In genomic region chr5:8953016-8953415, GRCh38 we compare ENCODE assay signal across 21 cellular contexts.
DNase-seq lines count a peak whose midpoint lies in the region; ATAC-seq and TF ChIP-seq lines count a peak whose summit lies in the region.
"Had no signal": no experiment of that assay in that cellular context is flagged by ENCODE, and none has a peak within 500 bp of the region (broad histone marks: within the 10 kb centered on the region; RNA-seq: fewer than 3 reads in every experiment).

No MANE protein-coding gene starts in this region.

- H3K36me3 ChIP-seq in GM06990 (ENCODE audit: control insufficient read depth, insufficient read depth, low read length) (no peaks in the 10 kb centered on the region), left ventricle myocardium inferior (no peaks in the 10 kb centered on the region)
- H3K36me3 ChIP-seq in CD8-positive, alpha-beta memory T cell (ENCODE audit: insufficient read depth, low read length) = no peaks in the 10 kb centered on the region
- H3K36me3 ChIP-seq: right lobe of liver had no signal

- no peak overlapping the region for H3K27ac ChIP-seq in CD8-positive, alpha-beta memory T cell (ENCODE audit: low read depth, low read length)
- no peak overlapping the region for H3K27ac ChIP-seq in left ventricle myocardium inferior (replicated peaks)
- H3K27ac ChIP-seq: foreskin keratinocyte, right lobe of liver had no signal

- ATAC-seq in GM19023 (IDR thresholded peaks at IDR 0.05; ENCODE audit: unreplicated experiment) = peak; percentile 37
- peak; percentile 31 for ATAC-seq in HG02870 (IDR thresholded peaks at IDR 0.05; ENCODE audit: unreplicated experiment)
- ATAC-seq: CD8-positive, alpha-beta T cell; foreskin keratinocyte; right lobe of liver; T-helper 17 cell had no signal

- no peak overlapping the region for H3K27ac Mint-ChIP-seq in CD8-positive, alpha-beta memory T cell
- H3K27ac Mint-ChIP-seq: CD8-positive, alpha-beta T cell; T-helper 17 cell had no signal

- intact Hi-C loops in left ventricle myocardium inferior (cut with micrococcal nuclease) = no loop called here

- no peaks in the 10 kb centered on the region for H3K36me3 Mint-ChIP-seq in CD8-positive, alpha-beta memory T cell
- H3K36me3 Mint-ChIP-seq: CD8-positive, alpha-beta T cell had no signal

- H3K4me3 Mint-ChIP-seq in CD8-positive, alpha-beta memory T cell = no peak overlapping the region
- H3K4me3 Mint-ChIP-seq: CD8-positive, alpha-beta T cell; T-helper 17 cell had no signal

- no peaks in the 10 kb centered on the region for H3K4me1 ChIP-seq in CD8-positive, alpha-beta memory T cell (ENCODE audit: insufficient read depth, low read length)
- H3K4me1 ChIP-seq in left ventricle myocardium inferior = no peaks in the 10 kb centered on the region
- H3K4me1 ChIP-seq: foreskin keratinocyte, right lobe of liver had no signal

- peak; percentile 33 for DNase-seq in GM06990 (ENCODE audit: extremely low read depth, insufficient read length)
- DNase-seq in NCI-H526 treated with DMSO at 0.1 percent for 48 hours (lab: John Stamatoyannopoulos, UW) = peak; percentile 40
- DNase-seq in CD8-positive, alpha-beta memory T cell = no peak
- no peak for DNase-seq in SKM-1 (lab: John Stamatoyannopoulos, UW; ENCODE audit: unreplicated experiment)
- no peak for DNase-seq in left ventricle myocardium inferior
- no peak for DNase-seq in NCI-H69 (lab: John Stamatoyannopoulos, UW)
- DNase-seq: ACHN; activated CD4-positive, CD25-positive, alpha-beta regulatory T cell; activated gamma-delta T cell; CD8-positive, alpha-beta T cell; EL; foreskin keratinocyte; H7; KBM-7; NCI-H1092 treated with DMSO at 0.1 percent for 48 hours; right lobe of liver; SHP77; stimulated activated CD4-positive, alpha-beta T cell treated with anti-CD3 and anti-CD28 coated beads, Interleukin-1b, Interleukin-23, amount 100 ng/mL, for 48 hours; T-helper 17 cell had no signal

- TF ChIP-seq CTCF in GM06990 (IDR thresholded peaks at IDR 0.05; ENCODE audit: insufficient read depth, low read length, poor library complexity, severe bottlenecking) (no peak), left ventricle myocardium inferior (IDR thresholded peaks at IDR 0.05; ENCODE audit: borderline replicate concordance) (no peak)

- H3K4me1 Mint-ChIP-seq in CD8-positive, alpha-beta memory T cell = no peaks in the 10 kb centered on the region
- H3K4me1 Mint-ChIP-seq: T-helper 17 cell had no signal

- POLR2A ChIA-PET in CD8-positive, alpha-beta memory T cell (lab: Charles Lee) = no interaction called here

- CTCF ChIA-PET in CD8-positive, alpha-beta memory T cell (lab: Charles Lee) = no interaction called here

- no peaks in the 10 kb centered on the region for H3K27me3 Mint-ChIP-seq in CD8-positive, alpha-beta memory T cell
- H3K27me3 Mint-ChIP-seq: T-helper 17 cell had no signal

- H3K9me3 ChIP-seq in CD8-positive, alpha-beta memory T cell (ENCODE audit: low read length) = no peaks in the 10 kb centered on the region
- H3K9me3 ChIP-seq in left ventricle myocardium inferior (replicated peaks) = no peaks in the 10 kb centered on the region
- H3K9me3 ChIP-seq: right lobe of liver had no signal

- H3K27me3 ChIP-seq in GM06990 (replicated peaks; ENCODE audit: control insufficient read depth, insufficient read depth, low read length) = no peaks in the 10 kb centered on the region
- H3K27me3 ChIP-seq in CD8-positive, alpha-beta memory T cell (ENCODE audit: insufficient read depth, low read length, poor library complexity, severe bottlenecking) = no peaks in the 10 kb centered on the region
- no peaks in the 10 kb centered on the region for H3K27me3 ChIP-seq in left ventricle myocardium inferior (ENCODE audit: low read depth)
- H3K27me3 ChIP-seq: foreskin keratinocyte, right lobe of liver had no signal

- H3K9me3 Mint-ChIP-seq in CD8-positive, alpha-beta memory T cell = peaks cover 0 to 22% (median 7%) of the 10 kb centered on the region in 5 donors

- H3K4me3 ChIP-seq in GM06990 (replicated peaks; ENCODE audit: low read depth, low read length) (no peak overlapping the region), left ventricle myocardium inferior (no peak overlapping the region)
- no peak overlapping the region for H3K4me3 ChIP-seq in CD8-positive, alpha-beta memory T cell (ENCODE audit: low read length)
- H3K4me3 ChIP-seq: right lobe of liver had no signal

Comparison
In these comparisons a context has a peak if more than half of its experiments do, and no peak if none do; other contexts are left out.
1. DNase-seq: peak in GM06990 (single experiment) and NCI-H526 treated with DMSO at 0.1 percent for 48 hours (single experiment); none in CD8-positive, alpha-beta memory T cell (0 of 5), SKM-1 (single experiment), left ventricle myocardium inferior (single experiment) and NCI-H69 (single experiment).